ENCODE assay signal across 1 cellular context in genomic region chr9:111040494-111040893, GRCh38.
TF ChIP-seq lines count a peak whose summit lies in the region.

No MANE protein-coding gene starts in this region.

TF ChIP-seq in HCT116, 20 proteins besides CTCF, POLR2A, EP300 and RAD21 (continued from another document):
- TF ChIP-seq SRF (IDR thresholded peaks at IDR 0.05; ENCODE audit: low read depth) (no peak), EZH2phosphoT487 (IDR thresholded peaks at IDR 0.05; ENCODE audit: borderline replicate concordance) (no peak), ZNF274 (IDR thresholded peaks at IDR 0.05; ENCODE audit: low read depth, low read length) (no peak), EGR1 (IDR thresholded peaks at IDR 0.05; ENCODE audit: low read depth) (no peak), EZH2 (IDR thresholded peaks at IDR 0.05) (no peak), JUND (IDR thresholded peaks at IDR 0.05) (no peak), CEBPB (IDR thresholded peaks at IDR 0.05; ENCODE audit: low read depth) (no peak), YY1 (IDR thresholded peaks at IDR 0.05; ENCODE audit: extremely low read depth, insufficient replicate concordance, low read depth, low read length) (no peak)
